ENCODE assay signal across 8 cellular contexts in the genomic region with DNA sequence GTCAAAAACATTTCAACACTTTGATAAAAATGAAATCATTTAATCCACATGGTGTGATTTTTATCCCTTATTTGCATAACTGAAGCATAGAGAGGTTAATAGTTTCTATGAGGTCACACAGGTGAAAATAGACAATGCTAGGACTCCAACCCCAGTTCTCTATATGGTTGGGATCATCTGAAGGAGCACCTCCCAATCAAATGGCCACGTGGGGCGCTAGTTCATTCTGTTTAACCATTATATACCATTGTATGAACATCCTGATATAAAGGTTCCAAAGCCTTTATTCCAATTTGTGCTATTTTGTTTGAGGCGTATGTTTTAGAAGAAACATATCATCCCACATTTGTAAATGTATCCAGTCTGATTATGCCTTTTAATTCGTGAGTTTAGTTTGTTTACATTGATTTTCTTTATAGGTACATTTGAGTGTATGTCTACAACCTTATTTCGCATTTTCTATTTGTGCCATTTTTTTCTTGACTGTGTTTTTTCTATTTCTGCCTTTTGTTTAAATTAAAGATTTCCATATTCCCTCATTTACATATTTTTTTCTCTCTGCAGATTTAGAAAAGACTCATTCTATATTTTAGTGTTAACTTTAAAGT.
DNase-seq lines count a peak whose midpoint lies in the region; ATAC-seq and TF ChIP-seq lines count a peak whose summit lies in the region.

No MANE protein-coding gene starts in this region.

- H3K4me1 ChIP-seq in ovary (ENCODE audit: insufficient read depth): no peaks in the 10 kb centered on the region

- TF ChIP-seq CTCF in HFFc6 (IDR thresholded peaks at IDR 0.05) (peak; percentile 31; the same call in 1 of the 2 replicates), NB4 (IDR thresholded peaks at IDR 0.05; ENCODE audit: low read depth, low read length) (peak; percentile 58), kidney epithelial cell (IDR thresholded peaks at IDR 0.05; ENCODE audit: insufficient read depth, low read length, poor library complexity, severe bottlenecking) (peak; percentile 54), ovary (IDR thresholded peaks at IDR 0.05) (no peak)

- no peak overlapping the region for H3K27ac Mint-ChIP-seq in HFFc6

- no peak overlapping the region for H3K4me3 Mint-ChIP-seq in HFFc6

- no peaks in the 10 kb centered on the region for H3K9me3 ChIP-seq in ovary

- 55 to 58% (median 57%) methylated on average over 5 of the region's 5 CpGs for WGBS in ovary, 3 donors

- no peak for TF ChIP-seq EP300 in ovary (IDR thresholded peaks at IDR 0.05)

- intact Hi-C loops in posterior vena cava (cut with DNase I): no loop called here
- intact Hi-C loops in ovary (cut with DNase I): no loop called here

- H3K27me3 Mint-ChIP-seq in HFFc6 (ENCODE audit: insufficient read depth): peaks cover 2% of the 10 kb centered on the region; the same call in 1 of the 2 replicates

- peaks cover 22% of the 10 kb centered on the region for H3K9me3 Mint-ChIP-seq in HFFc6

- TF ChIP-seq POLR2A in NB4 (IDR thresholded peaks at IDR 0.05; ENCODE audit: extremely low read depth, insufficient read length) (no peak), ovary (IDR thresholded peaks at IDR 0.05) (no peak)

- DNase-seq in HFFc6 (no peak), NB4 (ENCODE audit: low read depth) (peak; percentile 38), kidney epithelial cell (ENCODE audit: low read depth) (no peak), posterior vena cava (ENCODE audit: low spot score) (no peak), ovary (no peak), NCI-H1930 (lab: John Stamatoyannopoulos, UW) (no peak)
- no peak for DNase-seq in activated naive CD4-positive, alpha-beta T cell treated with Interleukin-2 at 50 U/mL for 16 hours

- H3K27me3 ChIP-seq in kidney epithelial cell (ENCODE audit: control insufficient read depth, insufficient read depth, low read length) (no peaks in the 10 kb centered on the region), ovary (no peaks in the 10 kb centered on the region)

- H3K27ac ChIP-seq in ovary: no peak overlapping the region

- ATAC-seq in GM18519 (IDR thresholded peaks at IDR 0.05; ENCODE audit: low FRiP score, unreplicated experiment): peak; percentile 84

- H3K4me3 ChIP-seq in NB4 (ENCODE audit: low read depth, low read length): no peak overlapping the region
- no peak overlapping the region for H3K4me3 ChIP-seq in kidney epithelial cell (ENCODE audit: low read depth, low read length)
- H3K4me3 ChIP-seq in ovary: no peak overlapping the region

- no peaks in the 10 kb centered on the region for H3K4me1 Mint-ChIP-seq in HFFc6 (ENCODE audit: low read depth)

- H3K36me3 ChIP-seq in kidney epithelial cell (ENCODE audit: control insufficient read depth, insufficient read depth, low read length) (no peaks in the 10 kb centered on the region), ovary (no peaks in the 10 kb centered on the region)

- H3K36me3 Mint-ChIP-seq in HFFc6 (ENCODE audit: low read depth): no peaks in the 10 kb centered on the region

Comparison
In these comparisons a context has a peak if more than half of its experiments do, and no peak if none do; other contexts are left out.
1. CTCF ChIP-seq: peak in HFFc6 (single experiment), NB4 (single experiment) and kidney epithelial cell (single experiment); none in ovary (0 of 3).